ENCODE assay signal across 11 cellular contexts in the genomic region with DNA sequence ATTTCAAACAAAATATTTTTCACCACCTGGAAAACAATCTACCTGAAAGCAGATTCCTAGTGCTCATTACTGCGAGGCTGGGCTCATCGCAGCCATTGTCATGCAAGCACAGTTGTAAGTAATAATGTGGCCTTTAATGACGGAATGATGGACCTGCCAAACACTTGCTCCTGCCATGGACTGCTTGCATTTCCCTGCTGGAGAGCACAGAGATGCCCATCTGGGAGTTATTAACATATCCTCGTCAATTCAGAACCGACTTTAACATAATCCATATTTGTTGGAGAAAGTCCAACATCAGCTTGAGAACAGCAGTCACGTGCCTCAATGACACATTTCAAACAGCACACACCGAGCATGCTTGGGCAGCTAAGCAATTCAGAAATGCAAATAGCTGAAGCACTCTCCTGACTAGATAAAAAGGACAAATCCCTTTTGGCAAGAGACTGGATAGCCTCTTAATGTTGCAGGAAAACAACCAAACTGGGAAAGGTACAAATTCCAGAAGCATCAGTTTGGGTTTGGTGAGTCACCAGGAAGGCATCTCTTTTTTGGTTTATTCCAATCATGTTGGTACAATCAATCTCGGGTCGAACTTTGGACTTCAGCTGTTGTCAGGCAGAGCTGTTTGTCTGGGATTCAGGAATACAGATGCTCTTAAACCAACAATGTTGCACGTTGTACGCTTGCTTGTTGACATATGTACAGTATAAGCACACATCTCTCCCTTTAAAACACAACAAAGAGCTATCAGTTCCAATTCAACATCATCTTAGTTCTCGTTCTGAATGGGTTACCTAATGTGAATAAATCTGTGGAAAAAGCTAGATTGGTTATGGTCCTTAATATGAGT.
A peak's percentile ranks its signal among the peaks of the same experiment; 100 is the strongest.
DNase-seq lines count a peak whose midpoint lies in the region.
"Had no signal": no experiment of that assay in that cellular context is flagged by ENCODE, and none has a peak within 500 bp of the region (broad histone marks: within the 10 kb centered on the region; RNA-seq: fewer than 3 reads in every experiment).

No MANE protein-coding gene starts in this region.

- CTCF ChIA-PET in activated CD4-positive, alpha-beta T cell treated with anti-CD3 and anti-CD28 coated beads, Interleukin-2, amount 10 ng/mL, durations not matched to agents 7 days and 5 days (lab: Charles Lee), result no interaction called here

- H3K9me3 Mint-ChIP-seq in activated CD4-positive, alpha-beta T cell treated with anti-CD3 and anti-CD28 coated beads, Interleukin-2, amount 10 ng/mL, durations not matched to agents 7 days and 5 days, result no peaks in the 10 kb centered on the region
- no peaks in the 10 kb centered on the region for H3K9me3 Mint-ChIP-seq in activated T-helper 2 cell treated with anti-CD3 and anti-CD28 coated beads, Interferon-gamma antibody, Interleukin-2, Interleukin-4, amounts not matched to agents 10 μg/mL and 5 μg/mL and 100 μg/mL, durations not matched to agents 14 hours and 24 hours and 36 hours

- intact Hi-C loops in activated T-helper 2 cell treated with anti-CD3 and anti-CD28 coated beads, Interferon-gamma antibody, Interleukin-2, Interleukin-4, amounts not matched to agents 10 μg/mL and 5 μg/mL and 100 μg/mL, durations not matched to agents 14 hours and 24 hours and 36 hours (cut with micrococcal nuclease), result no loop called here

- H3K4me3 Mint-ChIP-seq in activated CD4-positive, alpha-beta T cell treated with anti-CD3 and anti-CD28 coated beads, Interleukin-2, amount 10 ng/mL, durations not matched to agents 7 days and 5 days, result no peak overlapping the region
- no peak overlapping the region for H3K4me3 Mint-ChIP-seq in activated T-helper 2 cell treated with anti-CD3 and anti-CD28 coated beads, Interferon-gamma antibody, Interleukin-2, Interleukin-4, amounts not matched to agents 10 μg/mL and 5 μg/mL and 100 μg/mL, durations not matched to agents 14 hours and 24 hours and 36 hours (ENCODE audit: low read depth)
- H3K4me3 Mint-ChIP-seq: activated naive CD8-positive, alpha-beta T cell treated with anti-CD3 and anti-CD28 coated beads for 36 hours had no signal

- DNase-seq in COLO668 (lab: John Stamatoyannopoulos, UW; ENCODE audit: unreplicated experiment) (peak; percentile 79), LHCN-M2 (ENCODE audit: low read depth) (peak; percentile 9), SHP77 (lab: John Stamatoyannopoulos, UW) (peak; percentile 4 to 5), iPS-NIHi11 (ENCODE audit: low spot score) (peak; percentile 10), nucleus accumbens (lab: John Stamatoyannopoulos, UW) (no peak)
- no peak for DNase-seq in activated CD4-positive, alpha-beta T cell treated with anti-CD3 and anti-CD28 coated beads, Interleukin-2, amount 10 ng/mL, durations not matched to agents 7 days and 5 days
- DNase-seq in activated T-helper 2 cell treated with anti-CD3 and anti-CD28 coated beads, Interferon-gamma antibody, Interleukin-2, Interleukin-4, amounts not matched to agents 10 μg/mL and 5 μg/mL and 100 μg/mL, durations not matched to agents 14 hours and 24 hours and 36 hours (ENCODE audit: low spot score), result no peak
- no peak for DNase-seq in stimulated activated CD4-positive, alpha-beta T cell treated with anti-CD3 and anti-CD28 coated beads, Interleukin-4, amount 100 ng/mL, for 1 hour
- DNase-seq: activated naive CD8-positive, alpha-beta T cell treated with anti-CD3 and anti-CD28 coated beads for 36 hours; GDM1; Peyer's patch had no signal

- POLR2A ChIA-PET in activated CD4-positive, alpha-beta T cell treated with anti-CD3 and anti-CD28 coated beads, Interleukin-2, amount 10 ng/mL, durations not matched to agents 7 days and 5 days (lab: Charles Lee), result no interaction called here

- no peaks in the 10 kb centered on the region for H3K36me3 Mint-ChIP-seq in activated CD4-positive, alpha-beta T cell treated with anti-CD3 and anti-CD28 coated beads, Interleukin-2, amount 10 ng/mL, durations not matched to agents 7 days and 5 days (ENCODE audit: low read depth)
- H3K36me3 Mint-ChIP-seq in activated T-helper 2 cell treated with anti-CD3 and anti-CD28 coated beads, Interferon-gamma antibody, Interleukin-2, Interleukin-4, amounts not matched to agents 10 μg/mL and 5 μg/mL and 100 μg/mL, durations not matched to agents 14 hours and 24 hours and 36 hours (ENCODE audit: low read depth), result no peaks in the 10 kb centered on the region
- H3K36me3 Mint-ChIP-seq: activated naive CD8-positive, alpha-beta T cell treated with anti-CD3 and anti-CD28 coated beads for 36 hours had no signal

- no peak overlapping the region for H3K27ac Mint-ChIP-seq in activated CD4-positive, alpha-beta T cell treated with anti-CD3 and anti-CD28 coated beads, Interleukin-2, amount 10 ng/mL, durations not matched to agents 7 days and 5 days
- H3K27ac Mint-ChIP-seq in activated T-helper 2 cell treated with anti-CD3 and anti-CD28 coated beads, Interferon-gamma antibody, Interleukin-2, Interleukin-4, amounts not matched to agents 10 μg/mL and 5 μg/mL and 100 μg/mL, durations not matched to agents 14 hours and 24 hours and 36 hours, result no peak overlapping the region
- H3K27ac Mint-ChIP-seq: activated naive CD8-positive, alpha-beta T cell treated with anti-CD3 and anti-CD28 coated beads for 36 hours had no signal

- no peaks in the 10 kb centered on the region for H3K27me3 Mint-ChIP-seq in activated CD4-positive, alpha-beta T cell treated with anti-CD3 and anti-CD28 coated beads, Interleukin-2, amount 10 ng/mL, durations not matched to agents 7 days and 5 days
- no peaks in the 10 kb centered on the region for H3K27me3 Mint-ChIP-seq in activated T-helper 2 cell treated with anti-CD3 and anti-CD28 coated beads, Interferon-gamma antibody, Interleukin-2, Interleukin-4, amounts not matched to agents 10 μg/mL and 5 μg/mL and 100 μg/mL, durations not matched to agents 14 hours and 24 hours and 36 hours (ENCODE audit: low read depth)

- no peaks in the 10 kb centered on the region for H3K4me1 Mint-ChIP-seq in activated CD4-positive, alpha-beta T cell treated with anti-CD3 and anti-CD28 coated beads, Interleukin-2, amount 10 ng/mL, durations not matched to agents 7 days and 5 days
- H3K4me1 Mint-ChIP-seq in activated T-helper 2 cell treated with anti-CD3 and anti-CD28 coated beads, Interferon-gamma antibody, Interleukin-2, Interleukin-4, amounts not matched to agents 10 μg/mL and 5 μg/mL and 100 μg/mL, durations not matched to agents 14 hours and 24 hours and 36 hours (ENCODE audit: low read depth), result no peaks in the 10 kb centered on the region
- H3K4me1 Mint-ChIP-seq: activated naive CD8-positive, alpha-beta T cell treated with anti-CD3 and anti-CD28 coated beads for 36 hours had no signal

Comparison
In these comparisons a context has a peak if more than half of its experiments do, and no peak if none do; other contexts are left out.
1. DNase-seq: peak in COLO668 (single experiment), LHCN-M2 (single experiment), SHP77 (2 of 2) and iPS-NIHi11 (single experiment); none in activated CD4-positive, alpha-beta T cell treated with anti-CD3 and anti-CD28 coated beads, Interleukin-2, amount 10 ng/mL, durations not matched to agents 7 days and 5 days (single experiment), activated T-helper 2 cell treated with anti-CD3 and anti-CD28 coated beads, Interferon-gamma antibody, Interleukin-2, Interleukin-4, amounts not matched to agents 10 μg/mL and 5 μg/mL and 100 μg/mL, durations not matched to agents 14 hours and 24 hours and 36 hours (single experiment), nucleus accumbens (0 of 56) and stimulated activated CD4-positive, alpha-beta T cell treated with anti-CD3 and anti-CD28 coated beads, Interleukin-4, amount 100 ng/mL, for 1 hour (single experiment).